8 cellular contexts compared by ENCODE assay signal in the genomic region with DNA sequence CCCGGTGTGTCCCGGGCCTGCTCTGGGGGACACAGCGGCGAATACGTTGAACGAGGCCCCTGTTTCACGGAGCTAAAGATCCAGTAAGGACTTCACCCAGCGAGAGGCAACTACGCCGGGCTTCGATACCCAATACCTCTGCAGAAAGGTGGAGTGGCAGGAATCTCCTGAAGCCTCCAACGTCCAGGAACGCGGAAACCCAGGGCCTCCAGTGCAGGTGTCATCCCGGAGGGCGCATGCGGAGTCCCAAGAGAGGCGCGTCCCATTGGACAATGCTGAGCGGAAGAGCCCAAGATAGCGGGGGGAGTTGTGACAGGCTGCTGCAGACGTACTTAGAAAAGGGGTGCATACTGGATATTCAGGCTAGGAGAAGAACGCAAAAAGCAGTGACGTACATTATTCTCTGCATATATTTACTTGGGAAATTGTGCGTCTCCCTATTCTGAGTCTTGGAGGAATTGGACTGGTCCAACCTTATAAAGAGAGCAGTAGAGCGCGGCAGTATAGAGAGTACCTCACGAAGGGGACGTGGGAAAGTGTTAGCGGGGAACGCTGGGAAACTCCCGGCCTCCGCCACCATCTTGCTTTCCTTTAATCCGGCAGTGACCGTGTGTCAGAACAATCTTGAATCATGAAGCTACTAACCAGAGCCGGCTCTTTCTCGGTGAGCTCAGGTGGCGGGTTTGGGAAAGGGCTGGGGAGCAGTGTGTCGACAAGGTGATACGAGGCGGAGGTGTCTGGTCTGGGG. TPM values are rescaled to one million over a fixed set of nuclear protein-coding genes. Genes with fewer than 3 reads are reported as not detected.
DNase-seq lines count a peak whose midpoint lies in the region; ATAC-seq and TF ChIP-seq lines count a peak whose summit lies in the region.

A gene (plus strand): TSS at position 569 of the 748 bp plus-strand sequence. CDS start 63 bp downstream, at position 632.

- in situ Hi-C loops in GM13976 (cut with MboI; ENCODE audit: low sequenced_read_pairs, unreplicated experiment), result no loop called here
- in situ Hi-C loops in transverse colon (cut with MboI; ENCODE audit: low pct_ligation_motif_present in 1 of 4, low pct_unique_long_range_greater_than_20kb in 1 of 4, low sequenced_read_pairs in 3 of 4), result loop anchor here in 2 of 4 donors (25.0 kb wide), 1 partner anchor 141 kb away; no protein-coding TSS in a partner anchor

- H3K36me3 ChIP-seq in adipocyte (ENCODE audit: control insufficient read depth, insufficient read depth, low read length, severe bottlenecking), result peaks cover 21% of the 10 kb centered on the region
- H3K36me3 ChIP-seq in heart left ventricle, result peaks cover 0 to 27% (median 20%) of the 10 kb centered on the region in 9 donors
- H3K36me3 ChIP-seq in transverse colon, result peaks cover 0 to 16% (median 3%) of the 10 kb centered on the region in 4 donors

- DNase-seq in GM13976 (ENCODE audit: low spot score), result peak; percentile 87
- DNase-seq in NCI-H1436 treated with DMSO at 0.1 percent for 48 hours (lab: John Stamatoyannopoulos, UW), result peak; percentile 86
- DNase-seq in T follicular helper cell (ENCODE audit: low read depth), result peak; percentile 82
- peak; percentile 97 for DNase-seq in adipocyte (ENCODE audit: low read depth)
- DNase-seq in heart left ventricle, result peak; percentile 89 to 93 (median 91)
- DNase-seq in pons (ENCODE audit: low spot score), result peak; percentile 96
- DNase-seq in transverse colon, result peak; percentile 93

- no peaks in the 10 kb centered on the region for H3K27me3 ChIP-seq in adipocyte (replicated peaks; ENCODE audit: control insufficient read depth, insufficient read depth, low read length)
- no peaks in the 10 kb centered on the region for H3K27me3 ChIP-seq in heart left ventricle
- no peaks in the 10 kb centered on the region for H3K27me3 ChIP-seq in transverse colon

- TF ChIP-seq CTCF in GM13976 (IDR thresholded peaks at IDR 0.05; ENCODE audit: borderline replicate concordance, control extremely low read depth, extremely low read depth, insufficient read depth, missing control alignments) (no peak), heart left ventricle (IDR thresholded peaks at IDR 0.05) (no peak), transverse colon (IDR thresholded peaks at IDR 0.05) (no peak)

- H3K27ac ChIP-seq in heart left ventricle, result peak within 1 kb of the TSS; percentile 94 to 99 (median 97)
- peak within 1 kb of the TSS; percentile 93 to 97 (median 94) for H3K27ac ChIP-seq in transverse colon

- TF ChIP-seq POLR2A in heart left ventricle (IDR thresholded peaks at IDR 0.05) (peak; percentile 11 to 63), transverse colon (IDR thresholded peaks at IDR 0.05) (peak; percentile 98)

- no peak for TF ChIP-seq EP300 in transverse colon (IDR thresholded peaks at IDR 0.05; ENCODE audit: low read depth)

- H3K9me3 ChIP-seq in adipocyte (ENCODE audit: control insufficient read depth, low read length) (no peaks in the 10 kb centered on the region), heart left ventricle (no peaks in the 10 kb centered on the region), transverse colon (no peaks in the 10 kb centered on the region)

- ATAC-seq in HG02852 (IDR thresholded peaks at IDR 0.05; ENCODE audit: unreplicated experiment) (peak; percentile 89), heart left ventricle (peak; percentile 95 to 97 (median 96))

- H3K4me3 ChIP-seq in adipocyte (ENCODE audit: low read length) (peak within 1 kb of the TSS; percentile 95), heart left ventricle (peak within 1 kb of the TSS; percentile 52 to 97 (median 84)), transverse colon (peak within 1 kb of the TSS; percentile 61 to 93 (median 82))

- H3K9ac ChIP-seq in adipocyte (ENCODE audit: low read length), result peak within 1 kb of the TSS; percentile 98

- intact Hi-C loops in heart left ventricle (cut with DNase I) (loop anchor here in 6 of 10 donors (1.0 to 10.0 kb wide), 12 partner anchors 34 to 796 kb away; a partner anchor contains a TSS), transverse colon (cut with DNase I; ENCODE audit: low total_unique reads) (no loop called here)

- 0 to 1% (median 0%) methylated on average over 32 to 41 of the region's 41 CpGs for WGBS in heart left ventricle, 4 donors
- 0 to 1% methylated on average over 8 to 41 of the region's 41 CpGs for WGBS in transverse colon (ENCODE audit: low coverage in 1 of 2), 2 donors

- H3K4me1 ChIP-seq in adipocyte (ENCODE audit: control insufficient read depth, insufficient read depth, low read length) (peaks cover 25% of the 10 kb centered on the region), heart left ventricle (peaks cover 0 to 61% (median 40%) of the 10 kb centered on the region in 12 donors), transverse colon (peaks cover 0 to 45% (median 38%) of the 10 kb centered on the region in 4 donors)

RNA-seq across cellular contexts. Expression of the gene that starts here (rescaled TPM):
- total RNA-seq in heart left ventricle (1,000 to 10,000 TPM in 2 of 9 donors, 100 to 1,000 TPM in 7; 458 to 1,082 (median 779) TPM), transverse colon (100 to 1,000 TPM; 112 to 359 (median 321) TPM)
- polyA plus RNA-seq in heart left ventricle, result 100 to 1,000 TPM; 153 to 377 TPM

Comparison
In these comparisons a context has a peak if more than half of its experiments do, and no peak if none do; other contexts are left out.
1. Peak in every context shown above with its lines: DNase-seq, ATAC-seq, H3K4me3 ChIP-seq and H3K27ac ChIP-seq.